In genomic region chr7:49635800-49636199, GRCh38 we compare ENCODE assay signal across 13 cellular contexts.
DNase-seq lines count a peak whose midpoint lies in the region; ATAC-seq, FAIRE-seq and TF ChIP-seq lines count a peak whose summit lies in the region.
"Had no signal": no experiment of that assay in that cellular context is flagged by ENCODE, and none has a peak within 500 bp of the region (broad histone marks: within the 10 kb centered on the region; RNA-seq: fewer than 3 reads in every experiment).

No MANE protein-coding gene starts in this region.

- H3K9me2 ChIP-seq in Loucy (replicated peaks; ENCODE audit: low read depth, low read length): no peaks in the 10 kb centered on the region

- no peak overlapping the region for H3K23ac ChIP-seq in H1 (ENCODE audit: insufficient read length)

- no peak overlapping the region for H2BK15ac ChIP-seq in H1 (ENCODE audit: low read length)

- no peak for DNase-seq in DND-41
- DNase-seq in GM13977 (ENCODE audit: low spot score): no peak
- DNase-seq in H1 (ENCODE audit: low read depth in 1 of 2, low spot score in 2 of 2): no peak
- no peak for DNase-seq in activated gamma-delta T cell treated with Interleukin-2 at 50 U/mL for 16 hours
- no peak for DNase-seq in NCI-H2107 (lab: John Stamatoyannopoulos, UW)
- DNase-seq in HTR-8/SVneo (ENCODE audit: insufficient read length, low spot score): no peak
- DNase-seq: activated CD4-positive, alpha-beta T cell treated with anti-CD3 and anti-CD28 coated beads, Interleukin-2, amount 50 U/mL, for 1 hour; KG1; midbrain; NCI-H1436; NCI-H2227 treated with DMSO at 0.1 percent for 48 hours; tibial artery had no signal

- no peak overlapping the region for H2AFZ ChIP-seq in DND-41 (ENCODE audit: low read depth, low read length)
- no peak overlapping the region for H2AFZ ChIP-seq in Loucy (ENCODE audit: low read length)
- H2AFZ ChIP-seq in H1 (ENCODE audit: low read length): no peak overlapping the region

- in situ Hi-C loops in GM13977 (cut with MboI; ENCODE audit: low pct_unique_long_range_greater_than_20kb, low sequenced_read_pairs, unreplicated experiment): no loop called here

- H3K79me1 ChIP-seq in H1 (ENCODE audit: low read depth, low read length): no peaks in the 10 kb centered on the region

- CTCF ChIA-PET in H1 (lab: Charles Lee; ENCODE audit: partially characterized antibody): interaction anchor here (0.6 to 1.6 kb wide), 4 partner anchors 9 to 1197 kb away, joined by 3 to 5 read pairs (median 4); no protein-coding TSS in a partner anchor

- peak; percentile 18 to 48; a peak in 2 of 4 replicates for TF ChIP-seq RAD21 in H1 (IDR thresholded peaks at IDR 0.05 in 1 of 2, conservative IDR thresholded peaks at IDR 0.05 in 1 of 2; ENCODE audit: low read depth in 2 of 2, low read length in 2 of 2)

- H3K4me2 ChIP-seq in DND-41 (ENCODE audit: insufficient read depth, low read length): no peak overlapping the region
- H3K4me2 ChIP-seq in Loucy (ENCODE audit: low read depth, low read length, poor library complexity, severe bottlenecking): no peak overlapping the region
- H3K4me2 ChIP-seq in H1 (ENCODE audit: insufficient read depth in 1 of 2, low read depth in 2 of 2, low read length in 2 of 2): no peak overlapping the region

- no peaks in the 10 kb centered on the region for H3K79me2 ChIP-seq in DND-41 (ENCODE audit: insufficient read depth, low read length)
- H3K79me2 ChIP-seq in Loucy (ENCODE audit: insufficient read depth, low read length): no peaks in the 10 kb centered on the region
- no peaks in the 10 kb centered on the region for H3K79me2 ChIP-seq in H1 (ENCODE audit: control insufficient read depth in 1 of 2, insufficient read depth in 2 of 2, low read length in 2 of 2)

- no peak overlapping the region for H4K5ac ChIP-seq in H1 (ENCODE audit: insufficient read length, low read depth, low read length)

- H3K9me3 ChIP-seq in DND-41 (ENCODE audit: insufficient read depth, low read length, severe bottlenecking): no peaks in the 10 kb centered on the region
- H3K9me3 ChIP-seq in Loucy (ENCODE audit: insufficient read depth, low read depth, low read length): no peaks in the 10 kb centered on the region
- no peaks in the 10 kb centered on the region for H3K9me3 ChIP-seq in H1 (ENCODE audit: insufficient read depth in 2 of 2, low read depth in 1 of 2, low read length in 1 of 2)
- H3K9me3 ChIP-seq: tibial artery had no signal

- H3K27ac ChIP-seq in DND-41 (ENCODE audit: low read length): no peak overlapping the region
- H3K27ac ChIP-seq in H1 (ENCODE audit: low read depth, low read length): no peak overlapping the region
- H3K27ac ChIP-seq: tibial artery had no signal

- TF ChIP-seq CTCF in DND-41 (IDR thresholded peaks at IDR 0.05; ENCODE audit: borderline replicate concordance, extremely low read depth, low read length, poor library complexity, severe bottlenecking): peak; percentile 15
- peak; percentile 25 for TF ChIP-seq CTCF in GM13977 (IDR thresholded peaks at IDR 0.05; ENCODE audit: extremely low read depth, insufficient read depth, missing control alignments)
- TF ChIP-seq CTCF in Loucy (conservative IDR thresholded peaks at IDR 0.05; ENCODE audit: low read length): 0 out of 2 replicates have a peak, but pooled peaks have one; percentile 12
- TF ChIP-seq CTCF in H1 (IDR thresholded peaks at IDR 0.05; ENCODE audit: control extremely low read depth in 1 of 3, insufficient read depth in 1 of 3, low read depth in 1 of 3, low read length in 3 of 3): peak in 1 of 3 experiments; percentile 37; a peak in 1 of 4 replicates

- H3K36me3 ChIP-seq in DND-41 (ENCODE audit: insufficient read depth, low read length): no peaks in the 10 kb centered on the region
- no peaks in the 10 kb centered on the region for H3K36me3 ChIP-seq in Loucy (ENCODE audit: insufficient read depth, low read length)
- H3K36me3 ChIP-seq in H1 (ENCODE audit: control insufficient read depth in 2 of 4, insufficient read depth in 4 of 4, low read length in 3 of 4): no peaks in the 10 kb centered on the region
- H3K36me3 ChIP-seq: tibial artery had no signal

- TF ChIP-seq EP300 in H1 (IDR thresholded peaks at IDR 0.05; ENCODE audit: borderline replicate concordance in 1 of 2, low read depth in 2 of 2, low read length in 2 of 2): no peak

- H3K4me1 ChIP-seq in DND-41 (ENCODE audit: insufficient read depth, low read length) (no peaks in the 10 kb centered on the region), Loucy (ENCODE audit: insufficient read depth, low read length, poor library complexity, severe bottlenecking) (no peaks in the 10 kb centered on the region), H1 (replicated peaks in 1 of 4; ENCODE audit: control insufficient read depth in 3 of 4, insufficient read depth in 4 of 4, low read length in 3 of 4) (peaks cover 0 to 4% (median under 1%) of the 10 kb centered on the region in 4 experiments; a peak in 1 of 7 replicates)
- H3K4me1 ChIP-seq: tibial artery had no signal

- no peak for ATAC-seq in DND-41 (ENCODE audit: insufficient read depth, low read depth)

- no peak overlapping the region for H2BK5ac ChIP-seq in H1 (ENCODE audit: low read depth, low read length)

- H3K56ac ChIP-seq in H1 (replicated peaks; ENCODE audit: insufficient read length, low read depth, low read length): no peak overlapping the region

- H3K27me3 ChIP-seq in DND-41 (ENCODE audit: insufficient read depth, low read length, poor library complexity) (no peaks in the 10 kb centered on the region), Loucy (ENCODE audit: insufficient read depth, low read length, poor library complexity, severe bottlenecking) (no peaks in the 10 kb centered on the region), H1 (replicated peaks in 1 of 4; ENCODE audit: control insufficient read depth in 3 of 4, extremely low read depth in 1 of 4, insufficient read depth in 3 of 4, low read length in 3 of 4) (no peaks in the 10 kb centered on the region)
- H3K27me3 ChIP-seq: tibial artery had no signal

- H2BK120ac ChIP-seq in H1 (replicated peaks; ENCODE audit: low read depth, low read length): no peak overlapping the region

- H3K18ac ChIP-seq in H1 (ENCODE audit: extremely low read depth, low read length): no peak overlapping the region

- no peak overlapping the region for H4K91ac ChIP-seq in H1 (replicated peaks; ENCODE audit: insufficient read length, low read length)

- H3K23me2 ChIP-seq in H1 (ENCODE audit: low read depth, low read length): peaks cover 3% of the 10 kb centered on the region; the same call in 1 of the 2 replicates

- no peak overlapping the region for H4K8ac ChIP-seq in H1 (ENCODE audit: extremely low read depth, insufficient read depth, low read length)

- FAIRE-seq in H1 (lab: Jason Lieb, UNC): no peak
- no peak for FAIRE-seq in HTR-8/SVneo (lab: Jason Lieb, UNC)

- no peak overlapping the region for H2AK5ac ChIP-seq in H1 (ENCODE audit: low read depth, low read length)

- H2BK20ac ChIP-seq in H1 (ENCODE audit: low read length): no peak overlapping the region

- no peak overlapping the region for H3K4ac ChIP-seq in H1 (replicated peaks; ENCODE audit: insufficient read length, low read depth, low read length)

- no peak overlapping the region for H3K4me3 ChIP-seq in DND-41 (ENCODE audit: low read depth in 1 of 2, low read length in 2 of 2)
- no peak overlapping the region for H3K4me3 ChIP-seq in Loucy (ENCODE audit: low read length, poor library complexity, severe bottlenecking)
- no peak overlapping the region for H3K4me3 ChIP-seq in H1 (ENCODE audit: extremely low read depth in 1 of 4, insufficient read depth in 2 of 4, low read depth in 3 of 4, low read length in 4 of 4)
- H3K4me3 ChIP-seq: tibial artery had no signal

- no peak overlapping the region for H3K14ac ChIP-seq in H1 (ENCODE audit: insufficient read length)

- POLR2A ChIA-PET in H1 (lab: Charles Lee; ENCODE audit: partially characterized antibody): no interaction called here

- H2BK12ac ChIP-seq in H1 (ENCODE audit: low read depth, low read length): no peak overlapping the region

- WGBS in H1 (ENCODE audit: extremely low coverage in 1 of 2, insufficient coverage in 1 of 2, insufficient read length in 1 of 2, insufficient replicate concordance in 2 of 2, low coverage in 1 of 2, low lambda C conversion rate in 2 of 2, missing lambda C conversion rate in 1 of 2), 2 experiments: 74% methylated on average over 1 of the region's 1 CpG; no CpG with 5 or more reads in 1 of the 2 experiments

- TF ChIP-seq POLR2A in H1 (IDR thresholded peaks at IDR 0.05; ENCODE audit: control extremely low read depth in 1 of 2, low read depth in 2 of 2, low read length in 2 of 2): no peak

- H3K9ac ChIP-seq in DND-41 (ENCODE audit: low read depth, low read length) (no peak overlapping the region), Loucy (ENCODE audit: low read depth, low read length, poor library complexity, severe bottlenecking) (no peak overlapping the region), H1 (replicated peaks in 1 of 4; ENCODE audit: extremely low read depth in 1 of 4, low read depth in 3 of 4, low read length in 3 of 4) (no peak overlapping the region)

- H4K20me1 ChIP-seq in DND-41 (ENCODE audit: insufficient read depth, low read length) (no peaks in the 10 kb centered on the region), Loucy (ENCODE audit: insufficient read depth, low read length, poor library complexity, severe bottlenecking) (no peaks in the 10 kb centered on the region), H1 (replicated peaks in 1 of 2; ENCODE audit: control insufficient read depth in 1 of 2, insufficient read depth in 2 of 2, low read length in 2 of 2) (no peaks in the 10 kb centered on the region)

- no peaks in the 10 kb centered on the region for H3F3A ChIP-seq in Loucy (ENCODE audit: low read depth)

TF ChIP-seq in H1, 55 proteins besides CTCF, POLR2A, EP300 and RAD21 (continues in another document):
- TF ChIP-seq BACH1 (IDR thresholded peaks at IDR 0.05; ENCODE audit: low read length) (no peak), CBX8 (IDR thresholded peaks at IDR 0.05; ENCODE audit: borderline replicate concordance, low read depth, low read length) (no peak), POU5F1 (IDR thresholded peaks at IDR 0.05; ENCODE audit: low read depth, low read length) (no peak), CREB1 (IDR thresholded peaks at IDR 0.05) (no peak), NRF1 (IDR thresholded peaks at IDR 0.05; ENCODE audit: low read depth, low read length) (no peak), SIN3A (conservative IDR thresholded peaks at IDR 0.05 in 1 of 2, IDR thresholded peaks at IDR 0.05 in 1 of 2; ENCODE audit: low read depth in 1 of 2, low read length in 2 of 2) (no peak), ZNF274 (IDR thresholded peaks at IDR 0.05; ENCODE audit: borderline replicate concordance, extremely low read depth, low read length) (no peak), JUND (IDR thresholded peaks at IDR 0.05; ENCODE audit: low read length) (no peak), BRCA1 (IDR thresholded peaks at IDR 0.05; ENCODE audit: low read depth, low read length) (no peak), NANOG (IDR thresholded peaks at IDR 0.05; ENCODE audit: insufficient read depth, low read depth, low read length, poor library complexity, severe bottlenecking) (no peak), SP1 (IDR thresholded peaks at IDR 0.05; ENCODE audit: low read depth, low read length) (no peak), TEAD4 (IDR thresholded peaks at IDR 0.05; ENCODE audit: low read depth, low read length) (no peak), CTBP2 (IDR thresholded peaks at IDR 0.05; ENCODE audit: borderline replicate concordance, insufficient read depth, insufficient read length, low read length) (no peak)
